In genomic region chr10:3935141-3935540, GRCh38 we compare ENCODE assay signal across 1 cellular context.
TF ChIP-seq lines count a peak whose summit lies in the region.

No MANE protein-coding gene starts in this region.

TF ChIP-seq in GM12878, 131 proteins besides CTCF, POLR2A, EP300 and RAD21 (continued from another document):
- TF ChIP-seq RB1 (IDR thresholded peaks at IDR 0.05; ENCODE audit: borderline replicate concordance): peak; percentile 15; the same call in 1 of the 2 replicates
- no peak for TF ChIP-seq ZBTB33 (IDR thresholded peaks at IDR 0.05)
- TF ChIP-seq ZNF384 (IDR thresholded peaks at IDR 0.05; ENCODE audit: borderline replicate concordance, low read depth, low read length): no peak
- peak; percentile 54; the same call in 1 of the 2 replicates for TF ChIP-seq FOXM1 (IDR thresholded peaks at IDR 0.05; ENCODE audit: low read depth, low read length)
- peak; percentile 41 for TF ChIP-seq CUX1 (IDR thresholded peaks at IDR 0.05; ENCODE audit: insufficient replicate concordance, low read depth, low read length)
- TF ChIP-seq CREB1 (IDR thresholded peaks at IDR 0.05; ENCODE audit: low read depth): peak; percentile 86
- no peak for TF ChIP-seq HCFC1 (IDR thresholded peaks at IDR 0.05; ENCODE audit: low read length)
- 0 out of 2 replicates have a peak, but pooled peaks have one; percentile 62 for TF ChIP-seq CBX5 (IDR thresholded peaks at IDR 0.05; ENCODE audit: low read depth)
- TF ChIP-seq CBX3 (IDR thresholded peaks at IDR 0.05; ENCODE audit: borderline replicate concordance, low read depth): no peak
- peak; percentile 55; the same call in 1 of the 2 replicates for TF ChIP-seq NR2F1 (conservative IDR thresholded peaks at IDR 0.05)
- peak; percentile 98 for TF ChIP-seq TBL1XR1 (IDR thresholded peaks at IDR 0.05; ENCODE audit: low read depth, low read length)
- 0 out of 2 replicates have a peak, but pooled peaks have one; percentile 11 for TF ChIP-seq TCF12 (IDR thresholded peaks at IDR 0.05; ENCODE audit: low read depth, low read length)
- peak; percentile 81 to 87 for TF ChIP-seq BHLHE40 (IDR thresholded peaks at IDR 0.05; ENCODE audit: borderline replicate concordance in 1 of 2, low read depth in 2 of 2, low read length in 1 of 2)
- no peak for TF ChIP-seq IRF3 (IDR thresholded peaks at IDR 0.05)
- TF ChIP-seq BCL11A (IDR thresholded peaks at IDR 0.05; ENCODE audit: low read depth, low read length): peak; percentile 75
- no peak for TF ChIP-seq CEBPZ (IDR thresholded peaks at IDR 0.05; ENCODE audit: low read depth, low read length)
- TF ChIP-seq CBFB (IDR thresholded peaks at IDR 0.05; ENCODE audit: low read depth): no peak
- peak; percentile 80 for TF ChIP-seq ATF2 (IDR thresholded peaks at IDR 0.05; ENCODE audit: low read length)
- TF ChIP-seq MEF2B (IDR thresholded peaks at IDR 0.05; ENCODE audit: partially characterized antibody, poor library complexity, severe bottlenecking): peak; percentile 84
- TF ChIP-seq MAX (IDR thresholded peaks at IDR 0.05; ENCODE audit: low read depth, low read length): no peak
- TF ChIP-seq YY1 (IDR thresholded peaks at IDR 0.05; ENCODE audit: low read depth, low read length): peak; percentile 31; the same call in 1 of the 2 replicates
- peak; percentile 73; the same call in 1 of the 2 replicates for TF ChIP-seq RCOR1 (conservative IDR thresholded peaks at IDR 0.05; ENCODE audit: low read depth, low read length)
